In the genomic region with DNA sequence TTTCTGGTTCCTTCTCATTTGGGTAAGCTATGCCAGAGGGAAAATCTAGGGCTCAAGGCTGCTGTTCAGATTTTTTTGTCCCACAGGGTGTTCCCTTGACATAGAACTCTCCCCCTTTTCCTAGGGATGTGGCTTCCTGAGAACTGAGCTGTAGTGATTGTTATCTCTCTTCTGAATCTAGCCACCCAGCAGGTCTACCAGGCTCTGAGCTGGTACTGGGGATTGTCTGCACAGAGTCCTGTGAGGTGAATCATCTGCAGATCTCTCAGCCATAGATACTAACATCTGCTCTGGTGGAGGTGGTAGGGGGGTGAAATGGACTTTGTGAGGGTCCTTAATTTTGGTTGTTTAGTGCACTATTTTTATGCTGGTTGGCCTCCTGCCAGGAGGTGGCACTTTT, we compare ENCODE assay signal across 17 cellular contexts.
"Had no signal": no experiment of that assay in that cellular context is flagged by ENCODE, and none has a peak within 500 bp of the region (broad histone marks: within the 10 kb centered on the region; RNA-seq: fewer than 3 reads in every experiment).

No MANE protein-coding gene starts in this region.

- H3K27ac ChIP-seq: esophagus squamous epithelium, ovary, right atrium auricular region, sigmoid colon, skin epidermis, stomach, thoracic aorta, transverse colon had no signal

- H3K4me3 ChIP-seq: esophagus squamous epithelium, ovary, right atrium auricular region, sigmoid colon, skin epidermis, stomach, thoracic aorta, transverse colon had no signal

- DNase-seq: effector memory CD4-positive, alpha-beta T cell; esophagus squamous epithelium; foreskin fibroblast; immature natural killer cell; left colon; natural killer cell; ovary; sigmoid colon; stimulated activated CD4-positive, alpha-beta T cell treated with anti-CD3 and anti-CD28 coated beads, Interleukin-12 subunit alpha, Interleukin-12 subunit beta, amount 100 ng/mL, for 4 hours; stimulated activated naive CD4-positive, alpha-beta T cell; stomach; substantia nigra; transverse colon had no signal

- FAIRE-seq: endometrium had no signal

- H3K27me3 ChIP-seq: esophagus squamous epithelium, ovary, right atrium auricular region, sigmoid colon, stomach, transverse colon had no signal

- H3K4me1 ChIP-seq: esophagus squamous epithelium, right atrium auricular region, sigmoid colon, stomach, transverse colon had no signal

- H3K36me3 ChIP-seq: esophagus squamous epithelium, ovary, right atrium auricular region, sigmoid colon, stomach, thoracic aorta, transverse colon had no signal
